ENCODE assay signal across 33 cellular contexts in the genomic region with DNA sequence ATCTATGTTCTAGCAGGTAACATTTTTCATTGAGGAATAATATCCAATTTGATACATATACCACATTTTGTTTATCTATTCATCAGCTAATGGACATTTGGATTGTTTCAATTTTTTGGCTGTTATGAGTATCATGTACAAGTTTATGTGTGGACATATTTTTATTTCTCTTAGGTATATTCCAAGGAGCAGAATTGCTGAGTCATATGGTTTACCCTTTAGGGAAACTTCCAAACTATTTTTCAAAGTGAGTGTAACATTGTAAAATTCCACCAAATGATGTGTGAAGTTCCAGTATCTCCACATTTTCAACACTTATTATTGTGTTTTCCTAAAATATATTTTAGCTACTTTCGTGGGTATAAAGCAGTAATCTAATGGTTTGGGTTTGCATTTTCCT.
"Had no signal": no experiment of that assay in that cellular context is flagged by ENCODE, and none has a peak within 500 bp of the region (broad histone marks: within the 10 kb centered on the region; RNA-seq: fewer than 3 reads in every experiment).

No MANE protein-coding gene starts in this region.

- H3K4me1 ChIP-seq: adrenal gland, ascending aorta, body of pancreas, breast epithelium had no signal

- FAIRE-seq: astrocyte, bronchial epithelial cell had no signal

- H3K27ac ChIP-seq: adrenal gland, ascending aorta, body of pancreas, brain microvascular endothelial cell, breast epithelium, cardiac muscle cell had no signal

- H3K4me3 ChIP-seq: adrenal gland, ascending aorta, body of pancreas, breast epithelium, cardiac muscle cell had no signal

- H3K27me3 ChIP-seq: adrenal gland, ascending aorta, body of pancreas, brain microvascular endothelial cell, breast epithelium, cardiac muscle cell had no signal

- H3K36me3 ChIP-seq: adrenal gland, ascending aorta, brain microvascular endothelial cell, breast epithelium, cardiac muscle cell had no signal

- H3K9me3 ChIP-seq: adrenal gland, ascending aorta, body of pancreas, breast epithelium had no signal

- DNase-seq: activated effector memory CD4-positive, alpha-beta T cell treated with anti-CD3 and anti-CD28 coated beads, Interleukin-2, amount 50 U/mL, for 16 hours; activated effector memory CD4-positive, alpha-beta T cell treated with Interleukin-2 at 50 U/mL for 16 hours; activated gamma-delta T cell; activated gamma-delta T cell treated with Interleukin-2 at 50 U/mL for 16 hours; activated naive CD4-positive, alpha-beta T cell; activated naive CD4-positive, alpha-beta T cell treated with anti-CD3 and anti-CD28 coated beads for 36 hours; activated naive CD4-positive, alpha-beta T cell treated with anti-CD3 and anti-CD28 coated beads, Interleukin-2, amount 10 ng/mL, durations not matched to agents 7 days and 5 days; activated naive CD4-positive, alpha-beta T cell treated with anti-CD3 and anti-CD28 coated beads, Interleukin-2, amount 50 U/mL, for 16 hours; activated naive CD4-positive, alpha-beta T cell treated with Interleukin-2 at 50 U/mL for 16 hours; activated naive CD8-positive, alpha-beta T cell treated with anti-CD3 and anti-CD28 coated beads for 36 hours; activated naive CD8-positive, alpha-beta T cell treated with anti-CD3 and anti-CD28 coated beads, Interleukin-2, amount 10 ng/mL, durations not matched to agents 7 days and 5 days; activated naive CD8-positive, alpha-beta T cell treated with anti-CD3 and anti-CD28 coated beads, Interleukin-2, amount 50 U/mL, for 24 hours; activated T-cell treated with anti-CD3 and anti-CD28 coated beads, Interleukin-2, amount 50 U/mL, for 24 hours; activated T-cell treated with anti-CD3 and anti-CD28 coated beads, Interleukin-2, amount 50 U/mL, for 4 hours; activated T-cell treated with anti-CD3 and anti-CD28 coated beads, Interleukin-2, amount 50 U/mL, for 48 hours; activated T-cell treated with anti-CD3 and anti-CD28 coated beads, Interleukin-2, amount 50 U/mL, for 72 hours; adrenal gland; amniotic stem cell; amygdala; anterior cingulate cortex; aorta; body of pancreas; brain microvascular endothelial cell; caudate nucleus; central memory CD4-positive, alpha-beta T cell; cerebellar nuclear complex had no signal

- ATAC-seq: activated naive CD4-positive, alpha-beta T cell treated with anti-CD3 and anti-CD28 coated beads, Interleukin-2, amount 50 U/mL, for 72 hours; activated naive CD8-positive, alpha-beta T cell treated with anti-CD3 and anti-CD28 coated beads, Interleukin-2, amount 50 U/mL, for 24 hours; activated T-cell treated with anti-CD3 and anti-CD28 coated beads, Interleukin-2, amount 50 U/mL, for 4 hours; activated T-cell treated with anti-CD3 and anti-CD28 coated beads, Interleukin-2, amount 50 U/mL, for 72 hours; activated T-helper 17 cell treated with anti-CD3 and anti-CD28 coated beads, Interleukin-2, amount 50 U/mL, for 72 hours; body of pancreas had no signal
